14 cellular contexts compared by ENCODE assay signal in genomic region chr17:48818361-48818841, GRCh38. TPM values are rescaled to one million over a fixed set of nuclear protein-coding genes. Genes with fewer than 3 reads are reported as not detected.
DNase-seq lines count a peak whose midpoint lies in the region; ATAC-seq and TF ChIP-seq lines count a peak whose summit lies in the region.
"Had no signal": no experiment of that assay in that cellular context is flagged by ENCODE, and none has a peak within 500 bp of the region (broad histone marks: within the 10 kb centered on the region; RNA-seq: fewer than 3 reads in every experiment).

No MANE protein-coding gene starts in this region.

- H3K27me3 ChIP-seq in iPS-18a (ENCODE audit: control insufficient read depth, insufficient read depth, low read length): peaks cover 12% of the 10 kb centered on the region
- peaks cover 0 to 51% (median 0%) of the 10 kb centered on the region in 3 donors for H3K27me3 ChIP-seq in stomach

- POLR2A ChIA-PET in activated CD4-positive, alpha-beta memory T cell treated with anti-CD3 and anti-CD28 coated beads for 36 hours (lab: Charles Lee): no interaction called here

- CTCF ChIA-PET in activated CD4-positive, alpha-beta memory T cell treated with anti-CD3 and anti-CD28 coated beads for 36 hours (lab: Charles Lee): interaction anchor here (18.4 kb wide), 1 partner anchor 63 kb away, joined by 614 read pairs; no protein-coding TSS in a partner anchor

- peak overlapping the region; percentile 54 for H3K4me3 Mint-ChIP-seq in activated naive CD8-positive, alpha-beta T cell
- no peak overlapping the region for H3K4me3 Mint-ChIP-seq in activated naive CD8-positive, alpha-beta T cell treated with anti-CD3 and anti-CD28 coated beads, Interleukin-2, amount 50 U/mL, for 24 hours
- peak overlapping the region; percentile 51 for H3K4me3 Mint-ChIP-seq in type B pancreatic cell
- no peak overlapping the region for H3K4me3 Mint-ChIP-seq in activated CD4-positive, alpha-beta memory T cell treated with anti-CD3 and anti-CD28 coated beads for 36 hours

- peak overlapping the region; percentile 8 for H3K9ac ChIP-seq in iPS-18a (ENCODE audit: low read length)

- H3K27ac ChIP-seq in iPS-18a (ENCODE audit: low read length): peak overlapping the region; percentile 19
- no peak overlapping the region for H3K27ac ChIP-seq in stomach
- H3K27ac ChIP-seq: tibial artery had no signal

- H3K9me3 Mint-ChIP-seq in activated naive CD8-positive, alpha-beta T cell (ENCODE audit: low read depth): no peaks in the 10 kb centered on the region
- no peaks in the 10 kb centered on the region for H3K9me3 Mint-ChIP-seq in activated naive CD8-positive, alpha-beta T cell treated with anti-CD3 and anti-CD28 coated beads, Interleukin-2, amount 50 U/mL, for 24 hours
- H3K9me3 Mint-ChIP-seq in type B pancreatic cell: no peaks in the 10 kb centered on the region
- no peaks in the 10 kb centered on the region for H3K9me3 Mint-ChIP-seq in activated CD4-positive, alpha-beta memory T cell treated with anti-CD3 and anti-CD28 coated beads for 36 hours

- peak overlapping the region; percentile 28 for H3K4me3 ChIP-seq in iPS-18a (ENCODE audit: low read length)
- H3K4me3 ChIP-seq in stomach: no peak overlapping the region
- H3K4me3 ChIP-seq: tibial artery had no signal

- WGBS in stomach, 5 donors: 55 to 68% (median 66%) methylated on average over 8 to 9 of the region's 9 CpGs

- TF ChIP-seq CTCF in type B pancreatic cell (conservative IDR thresholded peaks at IDR 0.05) (no peak), stomach (IDR thresholded peaks at IDR 0.05) (no peak)

- no peak for TF ChIP-seq POLR2A in stomach (IDR thresholded peaks at IDR 0.05)

- no peaks in the 10 kb centered on the region for H3K36me3 Mint-ChIP-seq in activated naive CD8-positive, alpha-beta T cell
- no peaks in the 10 kb centered on the region for H3K36me3 Mint-ChIP-seq in activated naive CD8-positive, alpha-beta T cell treated with anti-CD3 and anti-CD28 coated beads, Interleukin-2, amount 50 U/mL, for 24 hours (ENCODE audit: low read depth)
- no peaks in the 10 kb centered on the region for H3K36me3 Mint-ChIP-seq in type B pancreatic cell
- H3K36me3 Mint-ChIP-seq in activated CD4-positive, alpha-beta memory T cell treated with anti-CD3 and anti-CD28 coated beads for 36 hours: no peaks in the 10 kb centered on the region

- H3K36me3 ChIP-seq in iPS-18a (ENCODE audit: control insufficient read depth, low read depth, low read length) (no peaks in the 10 kb centered on the region), stomach (no peaks in the 10 kb centered on the region)
- H3K36me3 ChIP-seq: tibial artery had no signal

- H3K27me3 Mint-ChIP-seq in activated naive CD8-positive, alpha-beta T cell: peaks cover 26% of the 10 kb centered on the region
- H3K27me3 Mint-ChIP-seq in activated naive CD8-positive, alpha-beta T cell treated with anti-CD3 and anti-CD28 coated beads, Interleukin-2, amount 50 U/mL, for 24 hours: peaks cover 62% of the 10 kb centered on the region
- peaks cover 47% of the 10 kb centered on the region for H3K27me3 Mint-ChIP-seq in type B pancreatic cell
- H3K27me3 Mint-ChIP-seq in activated CD4-positive, alpha-beta memory T cell treated with anti-CD3 and anti-CD28 coated beads for 36 hours: peaks cover 43% of the 10 kb centered on the region

- DNase-seq in activated naive CD8-positive, alpha-beta T cell treated with anti-CD3 and anti-CD28 coated beads, Interleukin-2, amount 50 U/mL, for 24 hours: no peak
- DNase-seq in SHP77 (lab: John Stamatoyannopoulos, UW): peak; percentile 66 to 80
- no peak for DNase-seq in type B pancreatic cell (ENCODE audit: extremely low spot score, unreplicated experiment)
- no peak for DNase-seq in activated CD4-positive, alpha-beta memory T cell treated with anti-CD3 and anti-CD28 coated beads for 36 hours
- no peak for DNase-seq in stomach
- no peak for DNase-seq in SW 1271 (lab: John Stamatoyannopoulos, UW)
- DNase-seq: activated CD8-positive, alpha-beta memory T cell treated with anti-CD3 and anti-CD28 coated beads for 24 hours; activated gamma-delta T cell treated with Interleukin-2 at 50 U/mL for 16 hours; DND-41; NCI-H146; tibial artery had no signal

- no peak for TF ChIP-seq EP300 in stomach (IDR thresholded peaks at IDR 0.05)

- H3K4me1 ChIP-seq in iPS-18a (ENCODE audit: control insufficient read depth, low read depth, low read length) (peaks cover 19% of the 10 kb centered on the region), stomach (peaks cover 14 to 27% (median 20%) of the 10 kb centered on the region in 4 donors)

- H3K4me1 Mint-ChIP-seq in activated naive CD8-positive, alpha-beta T cell (ENCODE audit: low read depth): peaks cover 20% of the 10 kb centered on the region
- peaks cover 15% of the 10 kb centered on the region for H3K4me1 Mint-ChIP-seq in activated naive CD8-positive, alpha-beta T cell treated with anti-CD3 and anti-CD28 coated beads, Interleukin-2, amount 50 U/mL, for 24 hours
- H3K4me1 Mint-ChIP-seq in type B pancreatic cell (ENCODE audit: unreplicated experiment): peaks cover 17% of the 10 kb centered on the region
- H3K4me1 Mint-ChIP-seq in activated CD4-positive, alpha-beta memory T cell treated with anti-CD3 and anti-CD28 coated beads for 36 hours (ENCODE audit: low read depth): peaks cover 17% of the 10 kb centered on the region

- intact Hi-C loops in activated CD4-positive, alpha-beta memory T cell treated with anti-CD3 and anti-CD28 coated beads for 36 hours (cut with micrococcal nuclease): no loop called here
- intact Hi-C loops in stomach (cut with DNase I; ENCODE audit: low total_unique reads): no loop called here

- ATAC-seq in activated naive CD8-positive, alpha-beta T cell treated with anti-CD3 and anti-CD28 coated beads, Interleukin-2, amount 50 U/mL, for 24 hours: no peak
- ATAC-seq: GM12878 had no signal

- H3K9me3 ChIP-seq in iPS-18a (ENCODE audit: control insufficient read depth, low read depth, low read length) (no peaks in the 10 kb centered on the region), stomach (no peaks in the 10 kb centered on the region)
- H3K9me3 ChIP-seq: tibial artery had no signal

- no peak overlapping the region for H3K27ac Mint-ChIP-seq in activated naive CD8-positive, alpha-beta T cell
- no peak overlapping the region for H3K27ac Mint-ChIP-seq in activated naive CD8-positive, alpha-beta T cell treated with anti-CD3 and anti-CD28 coated beads, Interleukin-2, amount 50 U/mL, for 24 hours
- peak overlapping the region; percentile 31 for H3K27ac Mint-ChIP-seq in type B pancreatic cell
- no peak overlapping the region for H3K27ac Mint-ChIP-seq in activated CD4-positive, alpha-beta memory T cell treated with anti-CD3 and anti-CD28 coated beads for 36 hours

RNA-seq across cellular contexts. Expression of gene TTLL6, which starts 1.4 kb away (rescaled TPM):
- total RNA-seq in type B pancreatic cell (ENCODE audit: low replicate concordance): 2.8 and 3.5 TPM in 2 replicates
- not detected for total RNA-seq in activated CD4-positive, alpha-beta memory T cell treated with anti-CD3 and anti-CD28 coated beads for 36 hours
- total RNA-seq in stomach: 10 to 100 TPM in 1 of 5 donors, 1 to 10 TPM in 2, not detected in 2; 1.5 to 11.0 (median 1.8) TPM
- polyA plus RNA-seq in stomach: under 1 TPM in 1 of 3 donors, not detected in 2; 0.48 TPM

RNA-seq across cellular contexts. Expression of gene CALCOCO2, which starts 12.4 kb away (rescaled TPM):
- total RNA-seq in type B pancreatic cell (ENCODE audit: low replicate concordance) (74.5 and 99.7 TPM in 2 replicates), stomach (100 to 1,000 TPM in 1 of 5 donors, 10 to 100 TPM in 4; 55.4 to 109 (median 72.2) TPM)
- 10 to 100 TPM; 65.1 to 72.1 TPM for total RNA-seq in activated CD4-positive, alpha-beta memory T cell treated with anti-CD3 and anti-CD28 coated beads for 36 hours
- polyA plus RNA-seq in stomach: 10 to 100 TPM; 43.0 to 67.8 (median 58.8) TPM

Comparison
In these comparisons a context has a peak if more than half of its experiments do, and no peak if none do; other contexts are left out.
1. H3K4me3 Mint-ChIP-seq: peak in activated naive CD8-positive, alpha-beta T cell (single experiment) and type B pancreatic cell (single experiment); none in activated naive CD8-positive, alpha-beta T cell treated with anti-CD3 and anti-CD28 coated beads, Interleukin-2, amount 50 U/mL, for 24 hours (single experiment) and activated CD4-positive, alpha-beta memory T cell treated with anti-CD3 and anti-CD28 coated beads for 36 hours (single experiment).
2. DNase-seq: peak in SHP77 (2 of 2); none in activated naive CD8-positive, alpha-beta T cell treated with anti-CD3 and anti-CD28 coated beads, Interleukin-2, amount 50 U/mL, for 24 hours (single experiment), type B pancreatic cell (single experiment), activated CD4-positive, alpha-beta memory T cell treated with anti-CD3 and anti-CD28 coated beads for 36 hours (single experiment), stomach (single experiment) and SW 1271 (0 of 2).